Comparison of ENCODE assay signal across 8 cellular contexts in the genomic region with DNA sequence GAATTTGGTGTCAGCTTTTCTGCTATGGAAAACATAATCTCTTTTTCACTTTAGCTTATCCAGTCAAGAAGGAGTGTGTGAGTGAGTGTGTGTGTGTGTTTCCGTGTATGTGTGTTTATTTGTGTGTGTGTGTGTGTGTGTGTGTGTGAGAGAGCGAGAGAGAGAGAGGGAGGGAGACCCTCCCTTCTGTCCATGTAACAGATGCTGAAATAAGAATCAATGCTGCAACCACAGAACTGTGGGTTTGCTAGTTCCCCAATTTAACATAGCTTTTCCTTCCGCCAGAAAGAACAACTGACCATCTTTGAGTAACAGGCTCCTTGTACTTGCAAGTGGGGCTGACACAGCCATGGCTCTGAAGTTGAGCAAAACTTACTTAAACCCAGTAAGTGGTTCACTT. TPM values are rescaled to one million over a fixed set of nuclear protein-coding genes. Genes with fewer than 3 reads are reported as not detected.
A peak's percentile ranks its signal among the peaks of the same experiment; 100 is the strongest.
DNase-seq lines count a peak whose midpoint lies in the region; ATAC-seq and TF ChIP-seq lines count a peak whose summit lies in the region.

No MANE protein-coding gene starts in this region.

- H3K4me1 ChIP-seq in upper lobe of right lung (peaks cover 12% of the 10 kb centered on the region), HAP-1 (no peaks in the 10 kb centered on the region), testis (no peaks in the 10 kb centered on the region)

- H3K27me3 ChIP-seq in upper lobe of right lung (no peaks in the 10 kb centered on the region), HAP-1 (ENCODE audit: low read depth) (no peaks in the 10 kb centered on the region), testis (no peaks in the 10 kb centered on the region)

- no peaks in the 10 kb centered on the region for H3K27me3 Mint-ChIP-seq in stimulated activated naive CD8-positive, alpha-beta T cell treated with anti-CD3 and anti-CD28 coated beads, Interleukin-15, Interleukin-2, amounts not matched to agents 100 ng/mL and 50 ng/mL, for 24 hours
- H3K27me3 Mint-ChIP-seq in activated naive CD8-positive, alpha-beta T cell treated with anti-CD3 and anti-CD28 coated beads, Interleukin-2, amount 10 ng/mL, durations not matched to agents 7 days and 5 days: no peaks in the 10 kb centered on the region

- in situ Hi-C loops in HAP-1 (cut with MboI; ENCODE audit: low sequenced_read_pairs): no loop called here

- H3K27ac Mint-ChIP-seq in stimulated activated naive CD8-positive, alpha-beta T cell treated with anti-CD3 and anti-CD28 coated beads, Interleukin-15, Interleukin-2, amounts not matched to agents 100 ng/mL and 50 ng/mL, for 24 hours: peak overlapping the region; percentile 91
- H3K27ac Mint-ChIP-seq in activated naive CD8-positive, alpha-beta T cell treated with anti-CD3 and anti-CD28 coated beads, Interleukin-2, amount 10 ng/mL, durations not matched to agents 7 days and 5 days: peak overlapping the region; percentile 92

- H3K36me3 ChIP-seq in upper lobe of right lung (no peaks in the 10 kb centered on the region), HAP-1 (replicated peaks) (no peaks in the 10 kb centered on the region), testis (ENCODE audit: low read depth, missing control alignments) (no peaks in the 10 kb centered on the region)

- H3K4me3 ChIP-seq in upper lobe of right lung (peak overlapping the region; percentile 40), HAP-1 (no peak overlapping the region), testis (no peak overlapping the region)

- H3K4me1 Mint-ChIP-seq in stimulated activated naive CD8-positive, alpha-beta T cell treated with anti-CD3 and anti-CD28 coated beads, Interleukin-15, Interleukin-2, amounts not matched to agents 100 ng/mL and 50 ng/mL, for 24 hours (ENCODE audit: low read depth): peaks cover 79% of the 10 kb centered on the region
- peaks cover 63% of the 10 kb centered on the region for H3K4me1 Mint-ChIP-seq in activated naive CD8-positive, alpha-beta T cell treated with anti-CD3 and anti-CD28 coated beads, Interleukin-2, amount 10 ng/mL, durations not matched to agents 7 days and 5 days

- POLR2A ChIA-PET in activated naive CD8-positive, alpha-beta T cell treated with anti-CD3 and anti-CD28 coated beads, Interleukin-2, amount 10 ng/mL, durations not matched to agents 7 days and 5 days (lab: Charles Lee): interaction anchor here (0.7 to 1.5 kb wide), 9 partner anchors 8 to 103 kb away, joined by 3 to 8 read pairs (median 4); a partner anchor contains a TSS

- H3K36me3 Mint-ChIP-seq in stimulated activated naive CD8-positive, alpha-beta T cell treated with anti-CD3 and anti-CD28 coated beads, Interleukin-15, Interleukin-2, amounts not matched to agents 100 ng/mL and 50 ng/mL, for 24 hours (ENCODE audit: low read depth): peaks cover 91% of the 10 kb centered on the region
- peaks cover 53% of the 10 kb centered on the region for H3K36me3 Mint-ChIP-seq in activated naive CD8-positive, alpha-beta T cell treated with anti-CD3 and anti-CD28 coated beads, Interleukin-2, amount 10 ng/mL, durations not matched to agents 7 days and 5 days

- no peaks in the 10 kb centered on the region for H3K9me3 ChIP-seq in upper lobe of right lung
- H3K9me3 ChIP-seq in HAP-1: no peaks in the 10 kb centered on the region
- H3K9me3 ChIP-seq in testis: no peaks in the 10 kb centered on the region

- no peak for TF ChIP-seq CTCF in upper lobe of right lung (IDR thresholded peaks at IDR 0.05)
- TF ChIP-seq CTCF in testis (IDR thresholded peaks at IDR 0.05): no peak

- H3K4me3 Mint-ChIP-seq in stimulated activated naive CD8-positive, alpha-beta T cell treated with anti-CD3 and anti-CD28 coated beads, Interleukin-15, Interleukin-2, amounts not matched to agents 100 ng/mL and 50 ng/mL, for 24 hours: peak overlapping the region; percentile 93
- peak overlapping the region; percentile 98 for H3K4me3 Mint-ChIP-seq in activated naive CD8-positive, alpha-beta T cell treated with anti-CD3 and anti-CD28 coated beads, Interleukin-2, amount 10 ng/mL, durations not matched to agents 7 days and 5 days

- DNase-seq in stimulated activated naive CD8-positive, alpha-beta T cell treated with anti-CD3 and anti-CD28 coated beads, Interleukin-15, Interleukin-2, amounts not matched to agents 100 U/mL and 50 U/mL, for 24 hours: no peak
- no peak for DNase-seq in activated naive CD8-positive, alpha-beta T cell treated with anti-CD3 and anti-CD28 coated beads, Interleukin-2, amount 10 ng/mL, durations not matched to agents 7 days and 5 days
- DNase-seq in upper lobe of right lung (no peak), HAP-1 (ENCODE audit: low spot score in 2 of 2) (no peak), testis (no peak), DMS79 (lab: John Stamatoyannopoulos, UW) (no peak)

- no peak for TF ChIP-seq POLR2A in testis (IDR thresholded peaks at IDR 0.05)

- WGBS in testis, 2 donors: 61 to 65% methylated on average over 3 of the region's 3 CpGs

- no peak for ATAC-seq in stimulated activated naive CD8-positive, alpha-beta T cell treated with anti-CD3 and anti-CD28 coated beads, Interleukin-15, Interleukin-2, amounts not matched to agents 100 U/mL and 50 U/mL, for 24 hours
- peak; percentile 32 for ATAC-seq in HG03520 (IDR thresholded peaks at IDR 0.05; ENCODE audit: unreplicated experiment)
- ATAC-seq in activated naive CD8-positive, alpha-beta T cell treated with anti-CD3 and anti-CD28 coated beads, Interleukin-2, amount 10 ng/mL, durations not matched to agents 7 days and 5 days (ENCODE audit: low read depth): no peak
- peak; percentile 79 for ATAC-seq in upper lobe of right lung

- intact Hi-C loops in upper lobe of right lung (cut with DNase I) (no loop called here), testis (cut with DNase I; ENCODE audit: low total_unique reads) (no loop called here)

- H3K27ac ChIP-seq in upper lobe of right lung (peak overlapping the region; percentile 55), testis (no peak overlapping the region)

- no peaks in the 10 kb centered on the region for H3K9me3 Mint-ChIP-seq in stimulated activated naive CD8-positive, alpha-beta T cell treated with anti-CD3 and anti-CD28 coated beads, Interleukin-15, Interleukin-2, amounts not matched to agents 100 ng/mL and 50 ng/mL, for 24 hours
- H3K9me3 Mint-ChIP-seq in activated naive CD8-positive, alpha-beta T cell treated with anti-CD3 and anti-CD28 coated beads, Interleukin-2, amount 10 ng/mL, durations not matched to agents 7 days and 5 days: no peaks in the 10 kb centered on the region

RNA-seq across cellular contexts. Expression of a gene that starts 5.2 kb away (rescaled TPM):
- 1,000 to 10,000 TPM in 1 of 2 experiments, 100 to 1,000 TPM in 1; 965 to 1,009 TPM for total RNA-seq in activated naive CD8-positive, alpha-beta T cell treated with anti-CD3 and anti-CD28 coated beads, Interleukin-2, amount 10 ng/mL, durations not matched to agents 7 days and 5 days
- 234 TPM for total RNA-seq in upper lobe of right lung
- 10 to 100 TPM; 24.1 to 48.7 TPM for total RNA-seq in testis
- 80.5 TPM for polyA plus RNA-seq in testis (ENCODE audit: insufficient read depth, low read depth, low replicate concordance)

RNA-seq across cellular contexts. Expression of a gene that starts 35.0 kb away (rescaled TPM):
- total RNA-seq in activated naive CD8-positive, alpha-beta T cell treated with anti-CD3 and anti-CD28 coated beads, Interleukin-2, amount 10 ng/mL, durations not matched to agents 7 days and 5 days: 1 to 10 TPM; 1.5 to 1.6 TPM
- 0.29 TPM for total RNA-seq in upper lobe of right lung
- 1 to 10 TPM; 4.6 to 9.4 TPM for total RNA-seq in testis
- 7.0 TPM for polyA plus RNA-seq in testis (ENCODE audit: insufficient read depth, low read depth, low replicate concordance)

Comparison
In these comparisons a context has a peak if more than half of its experiments do, and no peak if none do; other contexts are left out.
1. ATAC-seq: peak in HG03520 (single experiment) and upper lobe of right lung (single experiment); none in stimulated activated naive CD8-positive, alpha-beta T cell treated with anti-CD3 and anti-CD28 coated beads, Interleukin-15, Interleukin-2, amounts not matched to agents 100 U/mL and 50 U/mL, for 24 hours (single experiment) and activated naive CD8-positive, alpha-beta T cell treated with anti-CD3 and anti-CD28 coated beads, Interleukin-2, amount 10 ng/mL, durations not matched to agents 7 days and 5 days (single experiment).